ENCODE assay signal across 9 cellular contexts in the genomic region with DNA sequence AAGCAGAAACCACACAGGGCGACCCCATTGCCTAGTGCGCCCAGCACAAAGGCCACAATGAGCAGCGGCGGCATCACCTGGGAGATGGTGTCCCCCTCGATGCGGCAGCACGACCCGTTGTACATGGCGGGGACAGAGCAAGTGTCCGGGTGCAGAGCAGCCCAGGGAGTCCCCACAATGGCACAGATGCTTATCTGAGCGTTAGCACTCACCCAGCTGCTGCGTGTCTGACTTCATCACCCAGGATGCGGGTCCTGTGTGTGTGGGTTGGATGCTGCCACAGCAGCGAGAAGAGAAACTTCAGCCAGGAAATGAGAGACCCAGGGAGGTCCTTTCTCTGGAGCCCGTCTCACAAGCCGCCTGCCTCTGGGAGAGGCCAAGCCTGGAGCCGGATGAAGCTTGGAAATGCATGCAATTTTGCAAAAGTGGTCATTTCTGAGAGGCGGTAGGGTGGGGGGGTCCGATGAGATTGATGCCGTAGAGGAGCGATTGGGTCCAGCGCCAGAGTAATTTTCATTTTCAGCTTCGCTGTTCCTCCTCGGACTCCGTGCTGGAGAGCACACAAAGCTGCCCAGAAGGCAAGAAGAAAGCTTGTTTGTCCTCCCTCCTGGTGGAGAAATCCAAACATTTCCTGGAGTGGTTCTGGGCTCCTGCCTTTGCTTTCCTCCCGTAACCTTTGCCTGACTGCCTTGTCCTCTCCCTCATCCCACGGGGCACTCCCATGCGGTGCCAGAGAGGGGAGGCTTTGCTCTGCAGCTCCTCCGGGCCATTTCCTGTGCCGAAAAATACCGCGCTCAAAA. TPM values are rescaled to one million over a fixed set of nuclear protein-coding genes. Genes with fewer than 3 reads are reported as not detected.
DNase-seq lines count a peak whose midpoint lies in the region; ATAC-seq and TF ChIP-seq lines count a peak whose summit lies in the region.
"Had no signal": no experiment of that assay in that cellular context is flagged by ENCODE, and none has a peak within 500 bp of the region (broad histone marks: within the 10 kb centered on the region; RNA-seq: fewer than 3 reads in every experiment).

A gene with protein sequence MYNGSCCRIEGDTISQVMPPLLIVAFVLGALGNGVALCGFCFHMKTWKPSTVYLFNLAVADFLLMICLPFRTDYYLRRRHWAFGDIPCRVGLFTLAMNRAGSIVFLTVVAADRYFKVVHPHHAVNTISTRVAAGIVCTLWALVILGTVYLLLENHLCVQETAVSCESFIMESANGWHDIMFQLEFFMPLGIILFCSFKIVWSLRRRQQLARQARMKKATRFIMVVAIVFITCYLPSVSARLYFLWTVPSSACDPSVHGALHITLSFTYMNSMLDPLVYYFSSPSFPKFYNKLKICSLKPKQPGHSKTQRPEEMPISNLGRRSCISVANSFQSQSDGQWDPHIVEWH (minus strand): TSS at position 630 of the 800 bp plus-strand sequence. CDS start 505 bp downstream, at position 125.

- H4K20me1 ChIP-seq in BLaER1 treated with 17β-estradiol and CSF1 and Interleukin-3, amounts not matched to agents 10 nM and 100 nM = no peaks in the 10 kb centered on the region
- no peaks in the 10 kb centered on the region for H4K20me1 ChIP-seq in mammary epithelial cell (ENCODE audit: insufficient read depth, low read length)

- peak within 1 kb of the TSS in 1 of 11 experiments; percentile 7; a peak in 3 of 22 replicates for H3K9ac ChIP-seq in BLaER1 treated with 17β-estradiol and CSF1 and Interleukin-3, amounts not matched to agents 10 nM and 100 nM
- peak within 1 kb of the TSS; percentile 76 for H3K9ac ChIP-seq in mammary epithelial cell (ENCODE audit: insufficient read depth, low read length)
- no peak within 1 kb of the TSS for H3K9ac ChIP-seq in trophoblast cell (ENCODE audit: low read length)

- no peak within 1 kb of the TSS for H3K23ac ChIP-seq in trophoblast cell (ENCODE audit: low read length)

- intact Hi-C loops in mammary epithelial cell (cut with micrococcal nuclease) = loop anchor here (1.0 kb wide), 2 partner anchors 22 to 93 kb away; a partner anchor contains a TSS

- H4K8ac ChIP-seq in trophoblast cell (ENCODE audit: low read depth, low read length) = peak within 1 kb of the TSS; percentile 31

- peak within 1 kb of the TSS; percentile 24 for H2BK12ac ChIP-seq in trophoblast cell (ENCODE audit: low read length)

- CTCF ChIA-PET in mammary epithelial cell (lab: Charles Lee; ENCODE audit: low non-redundant PET) = interaction anchor here (0.8 kb wide), 1 partner anchor 508 kb away, joined by 4 read pairs; no protein-coding TSS in a partner anchor

- H3K27ac ChIP-seq in BLaER1 treated with 17β-estradiol and CSF1 and Interleukin-3, amounts not matched to agents 10 nM and 100 nM = peak within 1 kb of the TSS in 5 of 11 experiments; percentile 17 to 71 (median 39); a peak in 9 of 22 replicates
- H3K27ac ChIP-seq in mammary epithelial cell (ENCODE audit: insufficient read depth, low read depth, low read length) (peak within 1 kb of the TSS; percentile 69), trophoblast cell (ENCODE audit: low read depth, low read length) (no peak within 1 kb of the TSS)

- H3K36me3 ChIP-seq in BLaER1 treated with 17β-estradiol and CSF1 and Interleukin-3, amounts not matched to agents 10 nM and 100 nM = no peaks in the 10 kb centered on the region
- no peaks in the 10 kb centered on the region for H3K36me3 ChIP-seq in mammary epithelial cell (ENCODE audit: insufficient read depth, low read length)
- H3K36me3 ChIP-seq in trophoblast cell (ENCODE audit: control insufficient read depth in 1 of 2, insufficient read depth in 2 of 2, low read length in 2 of 2) = no peaks in the 10 kb centered on the region

- 3% methylated on average over 21 of the region's 32 CpGs for WGBS in mammary epithelial cell (ENCODE audit: low coverage, missing lambda C conversion rate)
- WGBS in trophoblast cell (ENCODE audit: extremely low coverage, insufficient coverage, insufficient read length) = no CpG with 5 or more reads among the region's 32 CpGs

- H3K14ac ChIP-seq in trophoblast cell (ENCODE audit: low read length) = no peak within 1 kb of the TSS

- BruUV-seq in mammary epithelial cell (replicated peaks; lab: Mats Ljungman, UMichigan) = no TSS peak

- in situ Hi-C loops in mammary epithelial cell (cut with MboI; ENCODE audit: low sequenced_read_pairs in 2 of 2) (no loop called here), GM13977 (cut with MboI; ENCODE audit: low pct_unique_long_range_greater_than_20kb, low sequenced_read_pairs, unreplicated experiment) (no loop called here)

- peaks cover 5% of the 10 kb centered on the region for H3K79me1 ChIP-seq in trophoblast cell (ENCODE audit: low read length)

- no peak within 1 kb of the TSS for H3K4ac ChIP-seq in trophoblast cell (ENCODE audit: low read depth, low read length)

- DNase-seq in NCI-H748 (lab: John Stamatoyannopoulos, UW; ENCODE audit: unreplicated experiment) (peak; percentile 58), mammary epithelial cell (peak; percentile 61), trophoblast cell (peak; percentile 90 to 95), GM13977 (ENCODE audit: low spot score) (no peak)

- H3K18ac ChIP-seq in trophoblast cell (ENCODE audit: low read length) = no peak within 1 kb of the TSS

- H4K12ac ChIP-seq in trophoblast cell (ENCODE audit: low read depth, low read length) = no peak within 1 kb of the TSS

- peaks cover 23 to 89% (median 53%) of the 10 kb centered on the region in 10 experiments for H3K4me1 ChIP-seq in BLaER1 treated with 17β-estradiol and CSF1 and Interleukin-3, amounts not matched to agents 10 nM and 100 nM
- H3K4me1 ChIP-seq in mammary epithelial cell (ENCODE audit: insufficient read depth, low read length) (peaks cover 48% of the 10 kb centered on the region), trophoblast cell (ENCODE audit: control insufficient read depth in 1 of 2, insufficient read depth in 2 of 2, low read length in 2 of 2) (peaks cover 12 to 16% of the 10 kb centered on the region in 2 experiments)

- dilution Hi-C loops in mammary epithelial cell (cut with HindIII; ENCODE audit: low sequenced_read_pairs) = loop anchor here (5.0 kb wide), 2 partner anchors 53 to 88 kb away; no protein-coding TSS in a partner anchor

- peak in 1 of 2 donors; percentile 28 for TF ChIP-seq CTCF in mammary epithelial cell (conservative IDR thresholded peaks at IDR 0.05 in 1 of 2, IDR thresholded peaks at IDR 0.05 in 1 of 2; ENCODE audit: extremely low read depth in 1 of 2, insufficient read depth in 1 of 2, low read depth in 1 of 2, low read length in 2 of 2)
- no peak for TF ChIP-seq CTCF in GM13977 (IDR thresholded peaks at IDR 0.05; ENCODE audit: extremely low read depth, insufficient read depth, missing control alignments)

- H3K4me3 ChIP-seq in BLaER1 treated with 17β-estradiol and CSF1 and Interleukin-3, amounts not matched to agents 10 nM and 100 nM = no peak within 1 kb of the TSS
- H3K4me3 ChIP-seq in mammary epithelial cell (replicated peaks in 1 of 3; ENCODE audit: insufficient read depth in 1 of 3, low read depth in 2 of 3, low read length in 3 of 3) (peak within 1 kb of the TSS; percentile 61 to 81 (median 62)), trophoblast cell (ENCODE audit: low read depth, low read length) (no peak within 1 kb of the TSS)
- H3K4me3 ChIP-seq: lung had no signal

- H2BK120ac ChIP-seq in trophoblast cell (ENCODE audit: insufficient read depth, low read length, poor library complexity) = no peak within 1 kb of the TSS

- no peaks in the 10 kb centered on the region for H3K27me3 ChIP-seq in BLaER1 treated with 17β-estradiol and CSF1 and Interleukin-3, amounts not matched to agents 10 nM and 100 nM
- H3K27me3 ChIP-seq in mammary epithelial cell (ENCODE audit: insufficient read depth, low read length) (no peaks in the 10 kb centered on the region), trophoblast cell (ENCODE audit: insufficient read depth, low read length) (no peaks in the 10 kb centered on the region)

- no peaks in the 10 kb centered on the region for H3K9me3 ChIP-seq in BLaER1 treated with 17β-estradiol and CSF1 and Interleukin-3, amounts not matched to agents 10 nM and 100 nM (replicated peaks in 1 of 11)
- no peaks in the 10 kb centered on the region for H3K9me3 ChIP-seq in mammary epithelial cell (replicated peaks; ENCODE audit: insufficient read depth, low read length)
- H3K9me3 ChIP-seq in trophoblast cell (ENCODE audit: insufficient read depth, low read depth, low read length) = peaks cover 1% of the 10 kb centered on the region

- peak within 1 kb of the TSS in 6 of 11 experiments; percentile 59 to 94 (median 74); a peak in 12 of 22 replicates for H3K4me2 ChIP-seq in BLaER1 treated with 17β-estradiol and CSF1 and Interleukin-3, amounts not matched to agents 10 nM and 100 nM
- H3K4me2 ChIP-seq in mammary epithelial cell (ENCODE audit: insufficient read depth, low read depth, low read length) = peak within 1 kb of the TSS; percentile 99
- no peak within 1 kb of the TSS for H3K4me2 ChIP-seq in trophoblast cell (ENCODE audit: low read length)

- no peak within 1 kb of the TSS for H4K91ac ChIP-seq in trophoblast cell (ENCODE audit: low read depth, low read length)

- H3K79me2 ChIP-seq in mammary epithelial cell (ENCODE audit: insufficient read depth, low read length) (peaks cover 41% of the 10 kb centered on the region), trophoblast cell (ENCODE audit: control insufficient read depth, insufficient read depth, low read length, poor library complexity) (no peaks in the 10 kb centered on the region)

- H2AFZ ChIP-seq in mammary epithelial cell (ENCODE audit: low read depth, low read length) = peak within 1 kb of the TSS; percentile 97
- peak within 1 kb of the TSS; percentile 19 for H2AFZ ChIP-seq in trophoblast cell (ENCODE audit: insufficient read depth, low read length, poor library complexity)

- no peak for ATAC-seq in GM18867 (IDR thresholded peaks at IDR 0.05; ENCODE audit: unreplicated experiment)
- no peak for ATAC-seq in GM18909 (IDR thresholded peaks at IDR 0.05; ENCODE audit: poor library complexity, unreplicated experiment)
- ATAC-seq in HG03354 (IDR thresholded peaks at IDR 0.05; ENCODE audit: poor library complexity, severe bottlenecking, unreplicated experiment) = no peak

- H2BK5ac ChIP-seq in trophoblast cell (ENCODE audit: low read depth, low read length, poor library complexity) = no peak within 1 kb of the TSS

- H2AK5ac ChIP-seq in trophoblast cell (ENCODE audit: low read length) = peak within 1 kb of the TSS; percentile 28

RNA-seq across cellular contexts. Expression of the gene that starts here (rescaled TPM):
- total RNA-seq in mammary epithelial cell = 1 to 10 TPM; 5.5 to 8.8 TPM
- 4.3 TPM for polyA plus RNA-seq in mammary epithelial cell
- polyA minus RNA-seq in mammary epithelial cell = 14.1 TPM
- 0.03 TPM in 2 replicates for polyA plus RNA-seq in trophoblast cell (2013)

Comparison
In these comparisons a context has a peak if more than half of its experiments do, and no peak if none do; other contexts are left out.
1. H3K4me3 ChIP-seq: peak in mammary epithelial cell (3 of 3); none in BLaER1 treated with 17β-estradiol and CSF1 and Interleukin-3, amounts not matched to agents 10 nM and 100 nM (0 of 10) and trophoblast cell (single experiment).